ENCODE assay signal across 8 cellular contexts in genomic region chr16:3150346-3151218, GRCh38. TPM values are rescaled to one million over a fixed set of nuclear protein-coding genes. Genes with fewer than 3 reads are reported as not detected.
A peak's percentile ranks its signal among the peaks of the same experiment; 100 is the strongest.
DNase-seq lines count a peak whose midpoint lies in the region; ATAC-seq and TF ChIP-seq lines count a peak whose summit lies in the region.

No MANE protein-coding gene starts in this region.

- in situ Hi-C loops in GM13977 (cut with MboI; ENCODE audit: low pct_unique_long_range_greater_than_20kb, low sequenced_read_pairs, unreplicated experiment), result no loop called here

- intact Hi-C loops in left ventricle myocardium superior (cut with micrococcal nuclease) (no loop called here), psoas muscle (cut with DNase I) (no loop called here)

- WGBS in psoas muscle, 3 donors, result 1% methylated on average over 58 to 62 of the region's 62 CpGs
- 2% methylated on average over 62 of the region's 62 CpGs for WGBS in urinary bladder

- DNase-seq in GM13977 (ENCODE audit: low spot score), result peak; percentile 97
- DNase-seq in NCI-H146 (lab: John Stamatoyannopoulos, UW), result peak; percentile 100
- peak; percentile 89 to 96 (median 94) for DNase-seq in T-helper 1 cell
- DNase-seq in amniotic stem cell (lab: John Stamatoyannopoulos, UW), result peak; percentile 90
- peak; percentile 97 for DNase-seq in left ventricle myocardium superior
- DNase-seq in psoas muscle, result peak; percentile 94

- no peak for TF ChIP-seq CTCF in GM13977 (IDR thresholded peaks at IDR 0.05; ENCODE audit: extremely low read depth, insufficient read depth, missing control alignments)
- TF ChIP-seq CTCF in psoas muscle (IDR thresholded peaks at IDR 0.05), result no peak

- ATAC-seq in HG02870 (IDR thresholded peaks at IDR 0.05; ENCODE audit: unreplicated experiment) (peak; percentile 70), left ventricle myocardium superior (peak; percentile 91), psoas muscle (peak; percentile 90 to 92 (median 92))

- peak overlapping the region; percentile 78 for H3K4me3 ChIP-seq in psoas muscle
- H3K4me3 ChIP-seq in urinary bladder (ENCODE audit: low read depth, low read length), result peak overlapping the region; percentile 49

- no peaks in the 10 kb centered on the region for H3K9me3 ChIP-seq in psoas muscle

- no peaks in the 10 kb centered on the region for H3K36me3 ChIP-seq in psoas muscle (ENCODE audit: insufficient read depth in 1 of 2, low read depth in 1 of 2)
- H3K36me3 ChIP-seq in urinary bladder (ENCODE audit: insufficient read depth), result no peaks in the 10 kb centered on the region

- peak overlapping the region; percentile 72 for H3K27ac ChIP-seq in psoas muscle
- peak overlapping the region; percentile 75 for H3K27ac ChIP-seq in urinary bladder (ENCODE audit: low read depth)

- H3K4me1 ChIP-seq in psoas muscle (peaks cover 16% of the 10 kb centered on the region), urinary bladder (ENCODE audit: insufficient read depth) (no peaks in the 10 kb centered on the region)

- H3K27me3 ChIP-seq in psoas muscle (ENCODE audit: insufficient read depth in 3 of 3, low read length in 2 of 3), result peaks cover 0 to 2% (median 0%) of the 10 kb centered on the region in 3 donors

RNA-seq across cellular contexts. Expression of gene ZNF213, which starts 15.8 kb away (rescaled TPM):
- total RNA-seq in left ventricle myocardium superior, result 7.1 TPM
- 10 to 100 TPM in 1 of 4 donors, 1 to 10 TPM in 3; 8.1 to 11.6 (median 9.2) TPM for total RNA-seq in psoas muscle
- 10 to 100 TPM in 2 of 3 donors, 1 to 10 TPM in 1; 7.9 to 19.1 (median 18.9) TPM for polyA plus RNA-seq in psoas muscle
- total RNA-seq in urinary bladder, result 4.0 TPM
- 16.0 TPM for polyA plus RNA-seq in urinary bladder

RNA-seq across cellular contexts. Expression of gene OR1F1, which starts 37.4 kb away (rescaled TPM):
- not detected for total RNA-seq in left ventricle myocardium superior
- total RNA-seq in psoas muscle, result not detected
- polyA plus RNA-seq in psoas muscle, result not detected
- total RNA-seq in urinary bladder, result not detected
- polyA plus RNA-seq in urinary bladder, result not detected

RNA-seq across cellular contexts. Expression of gene ZNF205, which starts 38.2 kb away (rescaled TPM):
- 8.8 TPM for total RNA-seq in left ventricle myocardium superior
- 1 to 10 TPM; 1.8 to 4.1 (median 1.9) TPM for total RNA-seq in psoas muscle
- 1 to 10 TPM; 1.9 to 5.4 (median 4.6) TPM for polyA plus RNA-seq in psoas muscle
- 8.9 TPM for total RNA-seq in urinary bladder
- polyA plus RNA-seq in urinary bladder, result 16.4 TPM

RNA-seq across cellular contexts. Expression of gene ZSCAN10, which starts 51.5 kb away (rescaled TPM):
- not detected for total RNA-seq in left ventricle myocardium superior
- total RNA-seq in psoas muscle, result under 1 TPM in 1 of 4 donors, not detected in 3; 0.16 TPM
- under 1 TPM in 1 of 3 donors, not detected in 2; 0.07 TPM for polyA plus RNA-seq in psoas muscle
- not detected for total RNA-seq in urinary bladder
- not detected for polyA plus RNA-seq in urinary bladder

Comparison
In these comparisons a context has a peak if more than half of its experiments do, and no peak if none do; other contexts are left out.
1. Peak in every context shown above with its lines: DNase-seq, ATAC-seq, H3K4me3 ChIP-seq and H3K27ac ChIP-seq.